31 cellular contexts compared by ENCODE assay signal in the genomic region with DNA sequence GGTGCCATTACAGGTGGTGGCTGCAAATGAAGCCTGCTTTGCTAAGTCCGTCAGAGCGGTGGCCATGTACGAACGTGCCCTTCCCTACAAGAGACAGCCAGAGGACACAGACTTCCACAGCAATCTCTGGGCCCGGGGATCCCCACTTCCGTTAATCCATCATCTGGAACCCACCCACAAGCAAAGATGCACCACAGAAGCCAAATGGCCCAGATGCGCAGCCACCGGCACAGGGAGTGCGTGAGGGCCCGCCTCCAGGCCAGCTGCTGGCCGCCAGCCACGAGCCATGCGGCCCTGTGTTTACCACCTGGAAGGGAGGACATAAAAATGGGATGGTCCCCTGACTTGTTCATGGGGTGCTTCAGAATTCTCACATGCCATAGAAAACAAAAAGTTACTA. TPM values are rescaled to one million over a fixed set of nuclear protein-coding genes. Genes with fewer than 3 reads are reported as not detected.
"Had no signal": no experiment of that assay in that cellular context is flagged by ENCODE, and none has a peak within 500 bp of the region (broad histone marks: within the 10 kb centered on the region; RNA-seq: fewer than 3 reads in every experiment).

No MANE protein-coding gene starts in this region.

- H3K27ac ChIP-seq: adrenal gland, body of pancreas, breast epithelium, Peyer's patch, SJCRH30, SK-N-MC had no signal

- ATAC-seq: activated CD8-positive, alpha-beta T cell treated with anti-CD3 and anti-CD28 coated beads for 36 hours; activated naive CD4-positive, alpha-beta T cell treated with anti-CD3 and anti-CD28 coated beads, Interleukin-2, amount 50 U/mL, for 72 hours; activated T-helper 17 cell treated with anti-CD3 and anti-CD28 coated beads, Interleukin-2, amount 50 U/mL, for 72 hours; body of pancreas; PC-3; Right ventricle myocardium inferior had no signal

- DNase-seq: activated CD4-positive, alpha-beta T cell treated with anti-CD3 and anti-CD28 coated beads, Interleukin-2, amount 10 ng/mL, durations not matched to agents 24 days and 14 days; activated CD4-positive, alpha-beta T cell treated with anti-CD3 and anti-CD28 coated beads, Interleukin-2, amount 50 U/mL, for 4 hours; activated CD8-positive, alpha-beta T cell treated with anti-CD3 and anti-CD28 coated beads for 36 hours; activated gamma-delta T cell treated with Interleukin-2 at 50 U/mL for 16 hours; activated naive CD4-positive, alpha-beta T cell treated with anti-CD3 and anti-CD28 coated beads for 36 hours; activated T-cell treated with anti-CD3 and anti-CD28 coated beads for 4 hours; activated T-cell treated with anti-CD3 and anti-CD28 coated beads, Interleukin-2, amount 50 U/mL, for 72 hours; body of pancreas; NCI-H1105; NCI-H1417 treated with DMSO at 0.1 percent for 48 hours; NCI-H187 treated with DMSO at 0.1 percent for 48 hours; NCI-H2081; NCI-H226; NCI-H446 treated with DMSO at 0.1 percent for 48 hours; NCI-H69; NCI-H82; NK-92 treated with Interleukin-12 subunit alpha and Interleukin-12 subunit beta, amount 100 ng/mL, for 24 hours; PC-3; Peyer's patch; RPMI8226; SJCRH30 had no signal

- H3K27me3 ChIP-seq: adrenal gland, body of pancreas, breast epithelium, Peyer's patch, SJCRH30 had no signal

- H3K4me3 ChIP-seq: adrenal gland, body of pancreas, breast epithelium, Peyer's patch, SJCRH30, SK-N-MC had no signal

RNA-seq across cellular contexts. Expression of gene MRAP, which starts 22.1 kb away (rescaled TPM):
- total RNA-seq: activated CD4-positive, alpha-beta T cell treated with anti-CD3 and anti-CD28 coated beads, Interleukin-2, amount 10 ng/mL, durations not matched to agents 24 days and 14 days; activated CD8-positive, alpha-beta memory T cell treated with anti-CD3 and anti-CD28 coated beads for 36 hours; activated CD8-positive, alpha-beta T cell treated with anti-CD3 and anti-CD28 coated beads for 36 hours; activated naive CD4-positive, alpha-beta T cell treated with anti-CD3 and anti-CD28 coated beads for 36 hours; activated naive CD4-positive, alpha-beta T cell treated with anti-CD3 and anti-CD28 coated beads, Interleukin-2, amount 50 U/mL, for 72 hours; activated T-cell treated with anti-CD3 and anti-CD28 coated beads, Interleukin-2, amount 50 U/mL, for 72 hours; activated T-helper 17 cell treated with anti-CD3 and anti-CD28 coated beads, Interleukin-2, amount 50 U/mL, for 72 hours; astrocyte; cardiac septum; MCF 10A; PC-3; Peyer's patch; SJCRH30 had no signal
